In genomic region chr17:43530303-43531081, GRCh38 we compare ENCODE assay signal across 8 cellular contexts. TPM values are rescaled to one million over a fixed set of nuclear protein-coding genes. Genes with fewer than 3 reads are reported as not detected.
A peak's percentile ranks its signal among the peaks of the same experiment; 100 is the strongest.
DNase-seq lines count a peak whose midpoint lies in the region; ATAC-seq and TF ChIP-seq lines count a peak whose summit lies in the region.

No MANE protein-coding gene starts in this region.

- WGBS in lung, 2 donors = 17 to 34% methylated on average over 23 of the region's 23 CpGs

- peak; percentile 46 for ATAC-seq in lung (ENCODE audit: insufficient read depth, low FRiP score)
- no peak for ATAC-seq in GM18867 (IDR thresholded peaks at IDR 0.05; ENCODE audit: unreplicated experiment)
- ATAC-seq in naive thymus-derived CD4-positive, alpha-beta T cell = no peak
- no peak for ATAC-seq in GM18517 (IDR thresholded peaks at IDR 0.05; ENCODE audit: unreplicated experiment)

- DNase-seq in DMS153 (lab: John Stamatoyannopoulos, UW) (peak; percentile 93), NCI-H2196 (lab: John Stamatoyannopoulos, UW; ENCODE audit: unreplicated experiment) (peak; percentile 94), lung (ENCODE audit: low spot score) (peak; percentile 79), GM10266 (ENCODE audit: extremely low spot score) (no peak)
- DNase-seq in naive thymus-derived CD4-positive, alpha-beta T cell = no peak

- H3K9me3 ChIP-seq in lung (ENCODE audit: control insufficient read depth in 2 of 2, insufficient read depth in 1 of 2, low read length in 1 of 2) = no peaks in the 10 kb centered on the region
- no peaks in the 10 kb centered on the region for H3K9me3 ChIP-seq in naive thymus-derived CD4-positive, alpha-beta T cell (ENCODE audit: control insufficient read depth in 2 of 3, low read length in 3 of 3)

- TF ChIP-seq CTCF in lung (IDR thresholded peaks at IDR 0.05; ENCODE audit: control extremely low read depth, extremely low read depth) (no peak), GM10266 (IDR thresholded peaks at IDR 0.05; ENCODE audit: control insufficient read depth, insufficient read depth, low read depth, missing control alignments) (no peak)

- CTCF ChIA-PET in naive thymus-derived CD4-positive, alpha-beta T cell (lab: Charles Lee) = no interaction called here

- POLR2A ChIA-PET in naive thymus-derived CD4-positive, alpha-beta T cell (lab: Charles Lee) = no interaction called here

- intact Hi-C loops in dendritic cell treated with granulocyte-macrophage colony-stimulating factor and Interleukin-4, amounts not matched to agents 40 ng/mL and 50 ng/mL, for 4 days (cut with micrococcal nuclease) = no loop called here
- intact Hi-C loops in naive thymus-derived CD4-positive, alpha-beta T cell (cut with micrococcal nuclease) = no loop called here

- no peak overlapping the region for H3K4me3 Mint-ChIP-seq in dendritic cell treated with granulocyte-macrophage colony-stimulating factor and Interleukin-4, amounts not matched to agents 40 ng/mL and 50 ng/mL, for 4 days
- H3K4me3 Mint-ChIP-seq in naive thymus-derived CD4-positive, alpha-beta T cell = no peak overlapping the region

- H3K27me3 ChIP-seq in lung (ENCODE audit: control insufficient read depth, insufficient read depth) = no peaks in the 10 kb centered on the region
- H3K27me3 ChIP-seq in naive thymus-derived CD4-positive, alpha-beta T cell (ENCODE audit: control insufficient read depth in 2 of 2, insufficient read depth in 2 of 2, low read length in 2 of 2) = no peaks in the 10 kb centered on the region

- no peaks in the 10 kb centered on the region for H3K9me3 Mint-ChIP-seq in dendritic cell treated with granulocyte-macrophage colony-stimulating factor and Interleukin-4, amounts not matched to agents 40 ng/mL and 50 ng/mL, for 4 days
- no peaks in the 10 kb centered on the region for H3K9me3 Mint-ChIP-seq in naive thymus-derived CD4-positive, alpha-beta T cell

- H3K36me3 Mint-ChIP-seq in dendritic cell treated with granulocyte-macrophage colony-stimulating factor and Interleukin-4, amounts not matched to agents 40 ng/mL and 50 ng/mL, for 4 days (ENCODE audit: low read depth) = peaks cover 39% of the 10 kb centered on the region
- H3K36me3 Mint-ChIP-seq in naive thymus-derived CD4-positive, alpha-beta T cell = peaks cover 0 to 19% (median 3%) of the 10 kb centered on the region in 5 donors

- peaks cover 0 to 20% of the 10 kb centered on the region in 2 donors for H3K36me3 ChIP-seq in lung (ENCODE audit: control insufficient read depth in 2 of 2, insufficient read depth in 2 of 2, low read length in 2 of 2)
- peaks cover 0 to 25% (median 3%) of the 10 kb centered on the region in 3 experiments for H3K36me3 ChIP-seq in naive thymus-derived CD4-positive, alpha-beta T cell (ENCODE audit: control insufficient read depth in 2 of 3, insufficient read depth in 3 of 3, low read length in 3 of 3)

- H3K4me1 Mint-ChIP-seq in dendritic cell treated with granulocyte-macrophage colony-stimulating factor and Interleukin-4, amounts not matched to agents 40 ng/mL and 50 ng/mL, for 4 days (ENCODE audit: low read depth) = peaks cover 11% of the 10 kb centered on the region
- peaks cover 0 to 9% (median 4%) of the 10 kb centered on the region in 7 donors for H3K4me1 Mint-ChIP-seq in naive thymus-derived CD4-positive, alpha-beta T cell

- peak overlapping the region; percentile 39 for H3K27ac Mint-ChIP-seq in dendritic cell treated with granulocyte-macrophage colony-stimulating factor and Interleukin-4, amounts not matched to agents 40 ng/mL and 50 ng/mL, for 4 days
- no peak overlapping the region for H3K27ac Mint-ChIP-seq in naive thymus-derived CD4-positive, alpha-beta T cell

- peaks cover 8 to 13% of the 10 kb centered on the region in 2 donors for H3K4me1 ChIP-seq in lung (ENCODE audit: control insufficient read depth in 2 of 2, insufficient read depth in 2 of 2, low read length in 2 of 2)
- no peaks in the 10 kb centered on the region for H3K4me1 ChIP-seq in naive thymus-derived CD4-positive, alpha-beta T cell (ENCODE audit: control insufficient read depth in 2 of 2, insufficient read depth in 2 of 2, low read length in 2 of 2)

- peak overlapping the region; percentile 0 to 65 for H3K27ac ChIP-seq in lung (ENCODE audit: low read depth in 1 of 2, low read length in 1 of 2)
- no peak overlapping the region for H3K27ac ChIP-seq in naive thymus-derived CD4-positive, alpha-beta T cell (ENCODE audit: low read depth, low read length)

- H3K4me3 ChIP-seq in lung = no peak overlapping the region
- no peak overlapping the region for H3K4me3 ChIP-seq in naive thymus-derived CD4-positive, alpha-beta T cell (ENCODE audit: low read length)

- H3K27me3 Mint-ChIP-seq in dendritic cell treated with granulocyte-macrophage colony-stimulating factor and Interleukin-4, amounts not matched to agents 40 ng/mL and 50 ng/mL, for 4 days = no peaks in the 10 kb centered on the region
- no peaks in the 10 kb centered on the region for H3K27me3 Mint-ChIP-seq in naive thymus-derived CD4-positive, alpha-beta T cell

RNA-seq across cellular contexts. Expression of gene ETV4, which starts 15.6 kb away (rescaled TPM):
- 1 to 10 TPM in 1 of 2 donors, under 1 TPM in 1; 0.54 to 6.9 TPM for total RNA-seq in lung
- 1 to 10 TPM; 2.2 to 4.3 TPM for polyA plus RNA-seq in lung
- total RNA-seq in naive thymus-derived CD4-positive, alpha-beta T cell = under 1 TPM in 1 of 5 experiments, not detected in 4; 0.85 TPM
- not detected for polyA plus RNA-seq in naive thymus-derived CD4-positive, alpha-beta T cell

RNA-seq across cellular contexts. Expression of gene DHX8, which starts 46.7 kb away (rescaled TPM):
- 10 to 100 TPM; 41.2 to 45.1 TPM for total RNA-seq in lung
- 10 to 100 TPM; 24.7 to 35.3 TPM for polyA plus RNA-seq in lung
- total RNA-seq in naive thymus-derived CD4-positive, alpha-beta T cell = 10 to 100 TPM; 67.7 to 93.4 (median 77.8) TPM
- polyA plus RNA-seq in naive thymus-derived CD4-positive, alpha-beta T cell = 10 to 100 TPM; 23.5 to 29.0 TPM

Comparison
In these comparisons a context has a peak if more than half of its experiments do, and no peak if none do; other contexts are left out.
1. DNase-seq: peak in DMS153 (single experiment), NCI-H2196 (single experiment) and lung (single experiment); none in naive thymus-derived CD4-positive, alpha-beta T cell (0 of 9) and GM10266 (single experiment).